Comparison of ENCODE assay signal across 27 cellular contexts in the genomic region with DNA sequence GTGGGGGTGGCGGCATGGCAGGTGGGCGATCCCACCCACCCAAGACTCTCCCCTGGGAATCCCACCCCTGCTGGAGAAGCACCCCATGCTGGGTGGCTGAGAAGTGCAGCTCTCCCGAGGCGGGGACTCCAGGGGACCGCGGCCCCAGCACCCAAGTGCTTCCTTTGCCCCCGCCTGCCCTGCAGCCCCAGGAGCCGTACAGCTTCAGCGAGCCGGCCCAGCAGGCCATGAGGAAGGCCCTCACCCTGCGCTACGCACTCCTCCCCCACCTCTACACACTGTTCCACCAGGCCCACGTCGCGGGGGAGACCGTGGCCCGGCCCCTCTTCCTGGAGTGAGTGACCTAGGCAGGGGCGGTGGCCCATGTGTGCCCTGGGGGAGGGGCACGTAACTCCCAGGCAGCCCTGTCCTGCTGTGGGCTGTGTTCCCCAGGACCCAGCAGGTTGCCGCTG. TPM values are rescaled to one million over a fixed set of nuclear protein-coding genes. Genes with fewer than 3 reads are reported as not detected.
DNase-seq lines count a peak whose midpoint lies in the region; ATAC-seq, FAIRE-seq and TF ChIP-seq lines count a peak whose summit lies in the region.
"Had no signal": no experiment of that assay in that cellular context is flagged by ENCODE, and none has a peak within 500 bp of the region (broad histone marks: within the 10 kb centered on the region; RNA-seq: fewer than 3 reads in every experiment).

No MANE protein-coding gene starts in this region.

- TF ChIP-seq EP300 in K562 (IDR thresholded peaks at IDR 0.05; ENCODE audit: low read length), result no peak

- FAIRE-seq in K562 (lab: Jason Lieb, UNC), result no peak
- FAIRE-seq: bronchial epithelial cell, GM19239, RCC 7860 had no signal

- 19% methylated on average over 16 of the region's 20 CpGs for WGBS in K562 (ENCODE audit: insufficient coverage, low coverage, missing lambda C conversion rate)

- DNase-seq in activated naive CD8-positive, alpha-beta T cell treated with anti-CD3 and anti-CD28 coated beads, Interleukin-2, amount 10 ng/mL, durations not matched to agents 7 days and 5 days, result peak; percentile 23
- no peak for DNase-seq in activated naive CD8-positive, alpha-beta T cell treated with anti-CD3 and anti-CD28 coated beads, Interleukin-2, amount 50 U/mL, for 24 hours
- DNase-seq in K562 (ENCODE audit: extremely low read depth in 1 of 4, low spot score in 3 of 4), result peak in 2 of 4 experiments; percentile 43
- DNase-seq in nephron progenitor cell, result no peak
- DNase-seq in dermis blood vessel endothelial cell, result no peak
- DNase-seq in NCI-H748 treated with DMSO at 0.1 percent for 48 hours (lab: John Stamatoyannopoulos, UW), result no peak
- DNase-seq in OCI-LY7 (ENCODE audit: low spot score), result no peak
- DNase-seq in NCI-H446 treated with DMSO at 0.1 percent for 48 hours (lab: John Stamatoyannopoulos, UW), result no peak
- DNase-seq: activated CD4-positive, alpha-beta T cell treated with anti-CD3 and anti-CD28 coated beads, Interleukin-2, amount 50 U/mL, for 4 hours; AML-193; DMS79 treated with DMSO at 0.1 percent for 48 hours; glutamatergic neuron; MG63; NCI-H1436; NCI-H510A treated with DMSO at 0.1 percent for 48 hours; NK-92 treated with Interleukin-12 subunit alpha and Interleukin-12 subunit beta, amount 100 ng/mL, for 24 hours; stimulated activated naive CD4-positive, alpha-beta T cell; T-helper 17 cell had no signal

- in situ Hi-C loops in K562 (cut with MboI), result no loop called here

- H3K4me2 ChIP-seq in K562 (ENCODE audit: insufficient read depth, low read length), result no peak overlapping the region
- no peak overlapping the region for H3K4me2 ChIP-seq in OCI-LY7 (ENCODE audit: low read length)

- H3K9me3 Mint-ChIP-seq in activated naive CD8-positive, alpha-beta T cell treated with anti-CD3 and anti-CD28 coated beads, Interleukin-2, amount 10 ng/mL, durations not matched to agents 7 days and 5 days, result no peaks in the 10 kb centered on the region
- no peaks in the 10 kb centered on the region for H3K9me3 Mint-ChIP-seq in activated naive CD8-positive, alpha-beta T cell treated with anti-CD3 and anti-CD28 coated beads, Interleukin-2, amount 50 U/mL, for 24 hours
- H3K9me3 Mint-ChIP-seq in nephron progenitor cell, result peaks cover 26% of the 10 kb centered on the region

- peaks cover 4% of the 10 kb centered on the region for H3K4me1 Mint-ChIP-seq in activated naive CD8-positive, alpha-beta T cell treated with anti-CD3 and anti-CD28 coated beads, Interleukin-2, amount 10 ng/mL, durations not matched to agents 7 days and 5 days
- H3K4me1 Mint-ChIP-seq in activated naive CD8-positive, alpha-beta T cell treated with anti-CD3 and anti-CD28 coated beads, Interleukin-2, amount 50 U/mL, for 24 hours, result no peaks in the 10 kb centered on the region
- peaks cover 15% of the 10 kb centered on the region for H3K4me1 Mint-ChIP-seq in nephron progenitor cell

- peaks cover 2% of the 10 kb centered on the region for H3K36me3 Mint-ChIP-seq in activated naive CD8-positive, alpha-beta T cell treated with anti-CD3 and anti-CD28 coated beads, Interleukin-2, amount 10 ng/mL, durations not matched to agents 7 days and 5 days
- H3K36me3 Mint-ChIP-seq in activated naive CD8-positive, alpha-beta T cell treated with anti-CD3 and anti-CD28 coated beads, Interleukin-2, amount 50 U/mL, for 24 hours (ENCODE audit: low read depth), result peaks cover 5% of the 10 kb centered on the region
- H3K36me3 Mint-ChIP-seq in nephron progenitor cell (ENCODE audit: low read depth), result peaks cover 31% of the 10 kb centered on the region

- H3K27ac ChIP-seq in K562 (ENCODE audit: extremely low read depth, low read depth, low read length) (no peak overlapping the region), OCI-LY7 (ENCODE audit: low read depth, low read length, poor library complexity, severe bottlenecking) (no peak overlapping the region)
- H3K27ac ChIP-seq: coronary artery, skin epidermis, tibial artery, VCaP had no signal

- TF ChIP-seq POLR2A in K562 (conservative IDR thresholded peaks at IDR 0.05), result no peak

- H3K36me3 ChIP-seq in K562 (ENCODE audit: control insufficient read depth, insufficient read depth, low read length) (no peaks in the 10 kb centered on the region), OCI-LY7 (ENCODE audit: insufficient read depth, low read length) (no peaks in the 10 kb centered on the region)
- H3K36me3 ChIP-seq: MG63 had no signal

- intact Hi-C loops in K562 (cut with micrococcal nuclease), result no loop called here
- intact Hi-C loops in OCI-LY7 (cut with micrococcal nuclease; ENCODE audit: unreplicated experiment), result no loop called here

- no peak for TF ChIP-seq RAD21 in K562 (CRISPR knock-in tag; conservative IDR thresholded peaks at IDR 0.05 in 1 of 2, IDR thresholded peaks at IDR 0.05 in 1 of 2)

- H3K9me1 ChIP-seq in K562 (ENCODE audit: control insufficient read depth, insufficient read depth, low read length), result no peaks in the 10 kb centered on the region

- H2AFZ ChIP-seq in K562 (ENCODE audit: low read depth, low read length), result no peak overlapping the region
- H2AFZ ChIP-seq in OCI-LY7 (ENCODE audit: low read length), result no peak overlapping the region

- H3K27me3 Mint-ChIP-seq in activated naive CD8-positive, alpha-beta T cell treated with anti-CD3 and anti-CD28 coated beads, Interleukin-2, amount 10 ng/mL, durations not matched to agents 7 days and 5 days, result no peaks in the 10 kb centered on the region
- H3K27me3 Mint-ChIP-seq in activated naive CD8-positive, alpha-beta T cell treated with anti-CD3 and anti-CD28 coated beads, Interleukin-2, amount 50 U/mL, for 24 hours, result no peaks in the 10 kb centered on the region
- H3K27me3 Mint-ChIP-seq in nephron progenitor cell (ENCODE audit: low read depth, poor library complexity), result no peaks in the 10 kb centered on the region
- H3K27me3 Mint-ChIP-seq: T-helper 17 cell had no signal

- no peaks in the 10 kb centered on the region for H3K9me2 ChIP-seq in OCI-LY7 (ENCODE audit: insufficient read depth, low read length)

- H3K79me2 ChIP-seq in K562 (ENCODE audit: control insufficient read depth, insufficient read depth, low read length) (no peaks in the 10 kb centered on the region), OCI-LY7 (ENCODE audit: insufficient read depth, low read depth, low read length) (no peaks in the 10 kb centered on the region)

- H3K4me3 ChIP-seq in K562 (no peak overlapping the region), OCI-LY7 (ENCODE audit: low read depth, low read length, poor library complexity, severe bottlenecking) (no peak overlapping the region)
- H3K4me3 ChIP-seq: coronary artery, MG63, skin epidermis, tibial artery had no signal

- H3K4me1 ChIP-seq in K562 (replicated peaks in 1 of 2; ENCODE audit: control insufficient read depth in 2 of 2, insufficient read depth in 2 of 2, low read length in 2 of 2) (peaks cover 0 to 50% of the 10 kb centered on the region in 2 experiments; a peak in 2 of 5 replicates), OCI-LY7 (ENCODE audit: insufficient read depth, low read length, poor library complexity, severe bottlenecking) (peaks cover 8% of the 10 kb centered on the region)
- H3K4me1 ChIP-seq: tibial artery had no signal

- no peak overlapping the region for H3K27ac Mint-ChIP-seq in activated naive CD8-positive, alpha-beta T cell treated with anti-CD3 and anti-CD28 coated beads, Interleukin-2, amount 10 ng/mL, durations not matched to agents 7 days and 5 days
- H3K27ac Mint-ChIP-seq in activated naive CD8-positive, alpha-beta T cell treated with anti-CD3 and anti-CD28 coated beads, Interleukin-2, amount 50 U/mL, for 24 hours, result no peak overlapping the region
- H3K27ac Mint-ChIP-seq in nephron progenitor cell, result peak overlapping the region; percentile 29
- H3K27ac Mint-ChIP-seq: T-helper 17 cell had no signal

- H3K9ac ChIP-seq in K562 (ENCODE audit: insufficient read depth in 1 of 2, low read depth in 2 of 2, low read length in 2 of 2), result peak overlapping the region in 1 of 2 experiments; percentile 45; a peak in 1 of 4 replicates

- H4K20me1 ChIP-seq in K562 (replicated peaks; ENCODE audit: control insufficient read depth, insufficient read depth, low read length) (no peaks in the 10 kb centered on the region; the same call in 1 of the 2 replicates), OCI-LY7 (ENCODE audit: insufficient read depth, low read length) (no peaks in the 10 kb centered on the region)

- no peak for ATAC-seq in activated naive CD8-positive, alpha-beta T cell treated with anti-CD3 and anti-CD28 coated beads, Interleukin-2, amount 10 ng/mL, durations not matched to agents 7 days and 5 days (ENCODE audit: low read depth)
- ATAC-seq in activated naive CD8-positive, alpha-beta T cell treated with anti-CD3 and anti-CD28 coated beads, Interleukin-2, amount 50 U/mL, for 24 hours, result no peak
- ATAC-seq in K562, result peak; percentile 26; the same call in 2 of the 3 replicates
- ATAC-seq: left lobe of liver, T-helper 17 cell had no signal

- TF ChIP-seq CTCF in K562 (IDR thresholded peaks at IDR 0.05 in 2 of 3, conservative IDR thresholded peaks at IDR 0.05 in 1 of 3; ENCODE audit: insufficient read depth in 2 of 3, low read depth in 1 of 3, low read length in 3 of 3), result no peak
- no peak for TF ChIP-seq CTCF in nephron progenitor cell (IDR thresholded peaks at IDR 0.05)
- TF ChIP-seq CTCF in OCI-LY7 (conservative IDR thresholded peaks at IDR 0.05; ENCODE audit: low read length), result no peak

- BruUV-seq in K562 (replicated peaks; lab: Mats Ljungman, UMichigan), result no TSS peak
- no TSS peak for BruUV-seq in OCI-LY7 (replicated peaks; lab: Mats Ljungman, UMichigan)

- CTCF ChIA-PET in K562 (lab: Yijun Ruan, JAX; ENCODE audit: low intra/inter-chr PET ratio) (no interaction called here), OCI-LY7 (lab: Charles Lee; ENCODE audit: unreplicated experiment) (no interaction called here)

- H3K4me3 Mint-ChIP-seq in activated naive CD8-positive, alpha-beta T cell treated with anti-CD3 and anti-CD28 coated beads, Interleukin-2, amount 10 ng/mL, durations not matched to agents 7 days and 5 days, result no peak overlapping the region
- H3K4me3 Mint-ChIP-seq in activated naive CD8-positive, alpha-beta T cell treated with anti-CD3 and anti-CD28 coated beads, Interleukin-2, amount 50 U/mL, for 24 hours, result no peak overlapping the region
- H3K4me3 Mint-ChIP-seq in nephron progenitor cell, result no peak overlapping the region
- H3K4me3 Mint-ChIP-seq: T-helper 17 cell had no signal

- POLR2A ChIA-PET in activated naive CD8-positive, alpha-beta T cell treated with anti-CD3 and anti-CD28 coated beads, Interleukin-2, amount 10 ng/mL, durations not matched to agents 7 days and 5 days (lab: Charles Lee), result no interaction called here
- POLR2A ChIA-PET in K562 (lab: Yijun Ruan, JAX) (interaction anchor here (0.9 to 1.2 kb wide), 3 partner anchors 8 to 33 kb away, joined by 3 to 5 read pairs (median 3); no protein-coding TSS in a partner anchor), OCI-LY7 (lab: Charles Lee) (no interaction called here)

- peaks cover 51 to 79% of the 10 kb centered on the region in 2 experiments for H3K27me3 ChIP-seq in K562 (ENCODE audit: control insufficient read depth in 2 of 2, insufficient read depth in 2 of 2, low read length in 2 of 2)
- H3K27me3 ChIP-seq: MG63, tibial artery had no signal

- 0 out of 2 replicates have a peak, but pooled peaks cover 5% of the 10 kb centered on the region for H3K9me3 ChIP-seq in K562 (replicated peaks; ENCODE audit: control insufficient read depth, insufficient read depth, low read depth, low read length)
- no peaks in the 10 kb centered on the region for H3K9me3 ChIP-seq in OCI-LY7 (ENCODE audit: low read length)
- H3K9me3 ChIP-seq: MG63, tibial artery had no signal

RNA-seq across cellular contexts. Expression of a gene that starts 11.7 kb away (rescaled TPM):
- total RNA-seq in activated naive CD8-positive, alpha-beta T cell treated with anti-CD3 and anti-CD28 coated beads, Interleukin-2, amount 10 ng/mL, durations not matched to agents 7 days and 5 days, result 10 to 100 TPM; 41.9 to 48.9 TPM
- 7.6 and 18.3 TPM in 2 replicates for total RNA-seq in K562 (2011; cell fraction: chromatin; rRNA removed; ENCODE audit: low replicate concordance)
- total RNA-seq in K562 (2011; cell fraction: nucleolus; rRNA removed), result 11.8 and 20.2 TPM in 2 replicates
- 9.5 and 13.4 TPM in 2 replicates for total RNA-seq in K562 (2011; cell fraction: nucleoplasm; rRNA removed)
- total RNA-seq in K562 (2014; rRNA removed) (6.1 and 6.4 TPM in 2 replicates), K562 (2014; rRNA removed; fragmentation: Illumina TruSeq; extraction: Trizol) (1.1 and 1.2 TPM in 2 replicates), K562 (2015; rRNA removed; fragmentation: Illumina TruSeq; extraction: Trizol) (1.0 and 1.5 TPM in 2 replicates), K562 (2021) (3.8 and 4.0 TPM in 2 replicates), dermis blood vessel endothelial cell (47.7 and 52.4 TPM in 2 replicates), OCI-LY7 (2022) (51.6 and 59.4 TPM in 2 replicates)
- polyA plus RNA-seq in K562 (2011; rRNA removed) (1.7 and 2.6 TPM in 2 replicates), K562 (2014; fragmentation: Illumina TruSeq; extraction: Trizol) (1.9 TPM in 2 replicates), K562 (2014; fragmentation: Nextera tagmentation; extraction: Ambion mirVana) (under 1 TPM; 0.15 to 0.87 TPM), K562 (2014; rRNA removed) (5.8 and 6.0 TPM in 2 replicates)
- 2.3 and 5.6 TPM in 2 replicates for polyA plus RNA-seq in K562 (2011; cell fraction: cytosol; rRNA removed)
- 14.5 and 29.7 TPM in 2 replicates for polyA plus RNA-seq in K562 (2011; cell fraction: nucleus; rRNA removed)
- polyA plus RNA-seq in K562 (2012), result 2.5 and 7.0 TPM in 2 replicates
- 0.57 and 0.63 TPM in 2 replicates for polyA minus RNA-seq in K562 (2011; rRNA and poly(A)+ RNA removed)
- polyA minus RNA-seq in K562 (2011; cell fraction: cytosol; rRNA and poly(A)+ RNA removed), result 1.3 and 1.6 TPM in 2 replicates
- 6.2 and 6.9 TPM in 2 replicates for polyA minus RNA-seq in K562 (2011; cell fraction: nucleus; rRNA and poly(A)+ RNA removed)
- 34.8 and 43.2 TPM in 2 replicates for total RNA-seq in OCI-LY7 (2014; rRNA removed; shearing (Covaris generic))

RNA-seq across cellular contexts. Expression of a gene that starts 33.9 kb away (rescaled TPM):
- 100 to 1,000 TPM; 106 to 115 TPM for total RNA-seq in activated naive CD8-positive, alpha-beta T cell treated with anti-CD3 and anti-CD28 coated beads, Interleukin-2, amount 10 ng/mL, durations not matched to agents 7 days and 5 days
- total RNA-seq in K562 (2011; cell fraction: chromatin; rRNA removed; ENCODE audit: low replicate concordance), result 97.7 and 109 TPM in 2 replicates
- 60.3 and 71.7 TPM in 2 replicates for total RNA-seq in K562 (2011; cell fraction: nucleolus; rRNA removed)
- total RNA-seq in K562 (2011; cell fraction: nucleoplasm; rRNA removed), result 81.0 and 81.6 TPM in 2 replicates
- total RNA-seq in K562 (2014; rRNA removed) (121 and 124 TPM in 2 replicates), K562 (2014; rRNA removed; fragmentation: Illumina TruSeq; extraction: Trizol) (147 and 157 TPM in 2 replicates), K562 (2015; rRNA removed; fragmentation: Illumina TruSeq; extraction: Trizol) (126 and 130 TPM in 2 replicates), K562 (2021) (133 and 139 TPM in 2 replicates), dermis blood vessel endothelial cell (99.6 and 235 TPM in 2 replicates), OCI-LY7 (2022) (249 and 259 TPM in 2 replicates)
- polyA plus RNA-seq in K562 (2011; rRNA removed) (128 and 171 TPM in 2 replicates), K562 (2014; fragmentation: Illumina TruSeq; extraction: Trizol) (127 and 131 TPM in 2 replicates), K562 (2014; fragmentation: Nextera tagmentation; extraction: Ambion mirVana) (10 to 100 TPM; 62.7 to 67.0 TPM), K562 (2014; rRNA removed) (103 and 134 TPM in 2 replicates)
- 101 and 105 TPM in 2 replicates for polyA plus RNA-seq in K562 (2011; cell fraction: cytosol; rRNA removed)
- polyA plus RNA-seq in K562 (2011; cell fraction: nucleus; rRNA removed), result 68.0 and 84.5 TPM in 2 replicates
- polyA plus RNA-seq in K562 (2012), result 86.7 and 168 TPM in 2 replicates
- polyA minus RNA-seq in K562 (2011; rRNA and poly(A)+ RNA removed), result 114 and 154 TPM in 2 replicates
- 63.1 and 74.0 TPM in 2 replicates for polyA minus RNA-seq in K562 (2011; cell fraction: cytosol; rRNA and poly(A)+ RNA removed)
- 27.3 and 35.1 TPM in 2 replicates for polyA minus RNA-seq in K562 (2011; cell fraction: nucleus; rRNA and poly(A)+ RNA removed)
- 312 and 313 TPM in 2 replicates for total RNA-seq in OCI-LY7 (2014; rRNA removed; shearing (Covaris generic))

RNA-seq across cellular contexts. Expression of a gene that starts 56.8 kb away (rescaled TPM):
- not detected for total RNA-seq in activated naive CD8-positive, alpha-beta T cell treated with anti-CD3 and anti-CD28 coated beads, Interleukin-2, amount 10 ng/mL, durations not matched to agents 7 days and 5 days
- not detected in 2 replicates for total RNA-seq in K562 (2011; cell fraction: chromatin; rRNA removed; ENCODE audit: low replicate concordance)
- not detected in 2 replicates for total RNA-seq in K562 (2011; cell fraction: nucleolus; rRNA removed)
- not detected in 2 replicates for total RNA-seq in K562 (2011; cell fraction: nucleoplasm; rRNA removed)
- total RNA-seq in K562 (2014; rRNA removed) (not detected in 2 replicates), K562 (2014; rRNA removed; fragmentation: Illumina TruSeq; extraction: Trizol) (not detected in 2 replicates), K562 (2015; rRNA removed; fragmentation: Illumina TruSeq; extraction: Trizol) (not detected in 2 replicates), K562 (2021) (not detected in 2 replicates), dermis blood vessel endothelial cell (0.34 and 1.1 TPM in 2 replicates), OCI-LY7 (2022) (not detected in 2 replicates)
- polyA plus RNA-seq in K562 (2011; rRNA removed) (not detected in 2 replicates), K562 (2014; fragmentation: Illumina TruSeq; extraction: Trizol) (not detected in 2 replicates), K562 (2014; fragmentation: Nextera tagmentation; extraction: Ambion mirVana) (not detected), K562 (2014; rRNA removed) (not detected in 2 replicates)
- not detected in 2 replicates for polyA plus RNA-seq in K562 (2011; cell fraction: cytosol; rRNA removed)
- not detected in 2 replicates for polyA plus RNA-seq in K562 (2011; cell fraction: nucleus; rRNA removed)
- 0.05 and 0.24 TPM in 2 replicates for polyA plus RNA-seq in K562 (2012)
- not detected in 2 replicates for polyA minus RNA-seq in K562 (2011; rRNA and poly(A)+ RNA removed)
- polyA minus RNA-seq in K562 (2011; cell fraction: cytosol; rRNA and poly(A)+ RNA removed), result 3.2 TPM in 1 of 2 replicates, not detected in the other
- not detected in 2 replicates for polyA minus RNA-seq in K562 (2011; cell fraction: nucleus; rRNA and poly(A)+ RNA removed)
- total RNA-seq in OCI-LY7 (2014; rRNA removed; shearing (Covaris generic)), result not detected in 2 replicates
- total RNA-seq: pulmonary artery endothelial cell, T-helper 17 cell had no signal
